ENCODE assay signal across 23 cellular contexts in genomic region chr1:236494586-236495207, GRCh38. TPM values are rescaled to one million over a fixed set of nuclear protein-coding genes. Genes with fewer than 3 reads are reported as not detected.
DNase-seq lines count a peak whose midpoint lies in the region; ATAC-seq, FAIRE-seq and TF ChIP-seq lines count a peak whose summit lies in the region.
"Had no signal": no experiment of that assay in that cellular context is flagged by ENCODE, and none has a peak within 500 bp of the region (broad histone marks: within the 10 kb centered on the region; RNA-seq: fewer than 3 reads in every experiment).

No MANE protein-coding gene starts in this region.

- H3F3A ChIP-seq in GM23338 (replicated peaks; ENCODE audit: low read depth) = no peaks in the 10 kb centered on the region

- 75% methylated on average over 9 of the region's 9 CpGs; no CpG with 5 or more reads in 1 of the 2 experiments for WGBS in H1 (ENCODE audit: extremely low coverage in 1 of 2, insufficient coverage in 1 of 2, insufficient read length in 1 of 2, insufficient replicate concordance in 2 of 2, low coverage in 1 of 2, low lambda C conversion rate in 2 of 2, missing lambda C conversion rate in 1 of 2), 2 experiments

- ATAC-seq in GM23338 = no peak
- ATAC-seq in GM18867 (IDR thresholded peaks at IDR 0.05; ENCODE audit: unreplicated experiment) = no peak
- ATAC-seq in HG02870 (IDR thresholded peaks at IDR 0.05; ENCODE audit: unreplicated experiment) = no peak
- ATAC-seq: stimulated activated naive B cell treated with anti-CD40 and anti-IgM and Interleukin-4, amounts not matched to agents 10 μg/mL and 1 μg/mL and 100 μg/mL, for 72 hours had no signal

- H3K23me2 ChIP-seq in H1 (ENCODE audit: low read depth, low read length) = no peaks in the 10 kb centered on the region; the same call in none of the 2 replicates

- no peaks in the 10 kb centered on the region for H3K36me3 Mint-ChIP-seq in GM23338 (ENCODE audit: low read depth)
- H3K36me3 Mint-ChIP-seq: stimulated activated naive B cell treated with anti-CD40 and anti-IgM and Interleukin-4, amounts not matched to agents 10 μg/mL and 1 μg/mL and 100 μg/mL, for 72 hours had no signal

- no peak overlapping the region for H4K91ac ChIP-seq in H1 (replicated peaks; ENCODE audit: insufficient read length, low read length)

- H3K9ac ChIP-seq in H1 (replicated peaks in 1 of 4; ENCODE audit: extremely low read depth in 1 of 4, low read depth in 3 of 4, low read length in 3 of 4) (no peak overlapping the region), kidney (ENCODE audit: low read length in 2 of 2) (no peak overlapping the region)

- no peaks in the 10 kb centered on the region for H3K79me2 ChIP-seq in GM23338 (replicated peaks; ENCODE audit: insufficient read depth)
- no peaks in the 10 kb centered on the region for H3K79me2 ChIP-seq in H1 (ENCODE audit: control insufficient read depth in 1 of 2, insufficient read depth in 2 of 2, low read length in 2 of 2)

- H3K27me3 ChIP-seq in GM23338 (ENCODE audit: insufficient read depth) = no peaks in the 10 kb centered on the region
- no peaks in the 10 kb centered on the region for H3K27me3 ChIP-seq in H1 (replicated peaks in 1 of 4; ENCODE audit: control insufficient read depth in 3 of 4, extremely low read depth in 1 of 4, insufficient read depth in 3 of 4, low read length in 3 of 4)
- H3K27me3 ChIP-seq: ascending aorta, sigmoid colon, thyroid gland had no signal

- H2AFZ ChIP-seq in GM23338 = peak overlapping the region; percentile 74; the same call in 1 of the 2 replicates
- no peak overlapping the region for H2AFZ ChIP-seq in H1 (ENCODE audit: low read length)

- H3K36me3 ChIP-seq in GM23338 (ENCODE audit: insufficient read depth) (no peaks in the 10 kb centered on the region), H1 (ENCODE audit: control insufficient read depth in 2 of 4, insufficient read depth in 4 of 4, low read length in 3 of 4) (no peaks in the 10 kb centered on the region; a peak in 1 of 8 replicates), kidney (ENCODE audit: control insufficient read depth in 1 of 2, insufficient read depth in 2 of 2, low read length in 2 of 2) (no peaks in the 10 kb centered on the region)
- H3K36me3 ChIP-seq: ascending aorta, HAP-1, sigmoid colon, thyroid gland had no signal

- intact Hi-C loops in kidney (cut with DNase I) = loop anchor here (5.0 kb wide), 1 partner anchor 387 kb away; no protein-coding TSS in a partner anchor

- POLR2A ChIA-PET in H1 (lab: Charles Lee; ENCODE audit: partially characterized antibody) = interaction anchor here (0.6 kb wide), 1 partner anchor 206 kb away, joined by 3 read pairs; no protein-coding TSS in a partner anchor

- TF ChIP-seq CTCF in GM23338 (conservative IDR thresholded peaks at IDR 0.05; ENCODE audit: low read depth in 2 of 2) (no peak), H1 (IDR thresholded peaks at IDR 0.05; ENCODE audit: control extremely low read depth in 1 of 3, insufficient read depth in 1 of 3, low read depth in 1 of 3, low read length in 3 of 3) (no peak), kidney (IDR thresholded peaks at IDR 0.05; ENCODE audit: borderline replicate concordance, extremely low read depth, insufficient read depth) (no peak)

- H3K27ac Mint-ChIP-seq in GM23338 = no peak overlapping the region
- H3K27ac Mint-ChIP-seq: CD4-positive, alpha-beta T cell; stimulated activated naive B cell treated with anti-CD40 and anti-IgM and Interleukin-4, amounts not matched to agents 10 μg/mL and 1 μg/mL and 100 μg/mL, for 72 hours; T-helper 1 cell treated with Interleukin-12 subunit alpha and Interleukin-12 subunit beta and Interleukin-4 antibody, amounts not matched to agents 30 μg/mL and 1 μg/mL, for 36 hours had no signal

- H3K23ac ChIP-seq in H1 (ENCODE audit: insufficient read length) = no peak overlapping the region

- H3K27ac ChIP-seq in GM23338 (ENCODE audit: low read depth) (no peak overlapping the region), H1 (ENCODE audit: low read depth, low read length) (no peak overlapping the region), kidney (ENCODE audit: low read depth in 2 of 2, low read length in 2 of 2) (no peak overlapping the region)
- H3K27ac ChIP-seq: ascending aorta, sigmoid colon, thyroid gland, VCaP had no signal

- H2BK5ac ChIP-seq in H1 (ENCODE audit: low read depth, low read length) = no peak overlapping the region

- FAIRE-seq in H1 (lab: Jason Lieb, UNC) = no peak
- FAIRE-seq in kidney (lab: Jason Lieb, UNC) = no peak
- FAIRE-seq: colon, GM12878 had no signal

- H4K20me1 ChIP-seq in GM23338 (replicated peaks; ENCODE audit: insufficient read depth) (no peaks in the 10 kb centered on the region), H1 (replicated peaks in 1 of 2; ENCODE audit: control insufficient read depth in 1 of 2, insufficient read depth in 2 of 2, low read length in 2 of 2) (no peaks in the 10 kb centered on the region)

- H3K9me3 ChIP-seq in H1 (ENCODE audit: insufficient read depth in 2 of 2, low read depth in 1 of 2, low read length in 1 of 2) (no peaks in the 10 kb centered on the region), kidney (ENCODE audit: control insufficient read depth in 1 of 2, low read length in 2 of 2) (no peaks in the 10 kb centered on the region)
- H3K9me3 ChIP-seq: ascending aorta, HAP-1, sigmoid colon, thyroid gland had no signal

- no peak for TF ChIP-seq RAD21 in H1 (IDR thresholded peaks at IDR 0.05 in 1 of 2, conservative IDR thresholded peaks at IDR 0.05 in 1 of 2; ENCODE audit: low read depth in 2 of 2, low read length in 2 of 2)

- CTCF ChIA-PET in H1 (lab: Charles Lee; ENCODE audit: partially characterized antibody) = interaction anchor here (0.7 to 1.0 kb wide), 2 partner anchors 8 to 15 kb away, joined by 3 read pairs; no protein-coding TSS in a partner anchor

- DNase-seq in GM23338 (ENCODE audit: low spot score) (no peak), NCI-H69 (lab: John Stamatoyannopoulos, UW) (peak; percentile 28), H1 (ENCODE audit: low read depth in 1 of 2, low spot score in 2 of 2) (no peak), left kidney (ENCODE audit: low read depth, low spot score) (peak; percentile 76), mucosa of gallbladder (ENCODE audit: low spot score) (no peak), kidney (no peak)
- DNase-seq: activated CD4-positive, alpha-beta T cell treated with anti-CD3 and anti-CD28 coated beads, Interleukin-2, amount 50 U/mL, for 4 hours; activated naive CD4-positive, alpha-beta T cell treated with Interleukin-2 at 50 U/mL for 16 hours; foreskin melanocyte; nucleus accumbens; SIG-M5; sigmoid colon; stimulated activated naive B cell treated with anti-CD40 and anti-IgM and Interleukin-4, amounts not matched to agents 10 μg/mL and 1 μg/mL and 100 μg/mL, for 72 hours had no signal

- no peak overlapping the region for H3K4ac ChIP-seq in H1 (replicated peaks; ENCODE audit: insufficient read length, low read depth, low read length)

- H2BK15ac ChIP-seq in H1 (ENCODE audit: low read length) = no peak overlapping the region

- no peak overlapping the region for H2AK5ac ChIP-seq in H1 (ENCODE audit: low read depth, low read length)

- no peak overlapping the region for H3K56ac ChIP-seq in H1 (replicated peaks; ENCODE audit: insufficient read length, low read depth, low read length)

- TF ChIP-seq EP300 in H1 (IDR thresholded peaks at IDR 0.05; ENCODE audit: borderline replicate concordance in 1 of 2, low read depth in 2 of 2, low read length in 2 of 2) = no peak

- no peak overlapping the region for H2BK12ac ChIP-seq in H1 (ENCODE audit: low read depth, low read length)

- H4K5ac ChIP-seq in H1 (ENCODE audit: insufficient read length, low read depth, low read length) = no peak overlapping the region

- peaks cover 3% of the 10 kb centered on the region; the same call in 1 of the 3 replicates for H3K9me3 Mint-ChIP-seq in GM23338
- H3K9me3 Mint-ChIP-seq: CD4-positive, alpha-beta T cell; stimulated activated naive B cell treated with anti-CD40 and anti-IgM and Interleukin-4, amounts not matched to agents 10 μg/mL and 1 μg/mL and 100 μg/mL, for 72 hours; T-helper 1 cell treated with Interleukin-12 subunit alpha and Interleukin-12 subunit beta and Interleukin-4 antibody, amounts not matched to agents 30 μg/mL and 1 μg/mL, for 36 hours had no signal

- peaks cover 9% of the 10 kb centered on the region for H3K4me1 ChIP-seq in GM23338 (ENCODE audit: insufficient read depth)
- H3K4me1 ChIP-seq in H1 (replicated peaks in 1 of 4; ENCODE audit: control insufficient read depth in 3 of 4, insufficient read depth in 4 of 4, low read length in 3 of 4) = peaks cover 0 to 8% (median 2%) of the 10 kb centered on the region in 4 experiments; a peak in 3 of 7 replicates
- no peaks in the 10 kb centered on the region for H3K4me1 ChIP-seq in kidney (ENCODE audit: control insufficient read depth in 1 of 2, insufficient read depth in 1 of 2, low read depth in 1 of 2, low read length in 2 of 2)
- H3K4me1 ChIP-seq: ascending aorta, HAP-1 had no signal

- H3K79me1 ChIP-seq in H1 (ENCODE audit: low read depth, low read length) = no peaks in the 10 kb centered on the region

- 0 out of 2 replicates have a peak overlapping the region, but pooled peaks have one; percentile 38 for H3K4me2 ChIP-seq in GM23338
- H3K4me2 ChIP-seq in H1 (ENCODE audit: insufficient read depth in 1 of 2, low read depth in 2 of 2, low read length in 2 of 2) = no peak overlapping the region

- H3K4me3 Mint-ChIP-seq in GM23338 = no peak overlapping the region
- H3K4me3 Mint-ChIP-seq: CD4-positive, alpha-beta T cell; stimulated activated naive B cell treated with anti-CD40 and anti-IgM and Interleukin-4, amounts not matched to agents 10 μg/mL and 1 μg/mL and 100 μg/mL, for 72 hours; T-helper 1 cell treated with Interleukin-12 subunit alpha and Interleukin-12 subunit beta and Interleukin-4 antibody, amounts not matched to agents 30 μg/mL and 1 μg/mL, for 36 hours had no signal

- no peak overlapping the region for H2BK20ac ChIP-seq in H1 (ENCODE audit: low read length)

- peaks cover 4% of the 10 kb centered on the region for H3K27me3 Mint-ChIP-seq in GM23338 (ENCODE audit: insufficient read depth, low read depth, poor library complexity)

- no peaks in the 10 kb centered on the region for H3K9me2 ChIP-seq in GM23338 (ENCODE audit: insufficient read depth)

- H3K4me3 ChIP-seq in GM23338 = no peak overlapping the region
- no peak overlapping the region for H3K4me3 ChIP-seq in H1 (ENCODE audit: extremely low read depth in 1 of 4, insufficient read depth in 2 of 4, low read depth in 3 of 4, low read length in 4 of 4)
- H3K4me3 ChIP-seq in kidney (ENCODE audit: low read length in 2 of 2) = no peak overlapping the region
- H3K4me3 ChIP-seq: ascending aorta, GM12878, HAP-1, sigmoid colon, thyroid gland had no signal

- H3K14ac ChIP-seq in H1 (ENCODE audit: insufficient read length) = no peak overlapping the region

- H3K18ac ChIP-seq in H1 (ENCODE audit: extremely low read depth, low read length) = no peak overlapping the region

- H3K4me1 Mint-ChIP-seq in GM23338 = peaks cover 14% of the 10 kb centered on the region

- H2BK120ac ChIP-seq in H1 (replicated peaks; ENCODE audit: low read depth, low read length) = no peak overlapping the region

- TF ChIP-seq POLR2A in H1 (IDR thresholded peaks at IDR 0.05; ENCODE audit: control extremely low read depth in 1 of 2, low read depth in 2 of 2, low read length in 2 of 2) = no peak

- no peak overlapping the region for H4K8ac ChIP-seq in H1 (ENCODE audit: extremely low read depth, insufficient read depth, low read length)

RNA-seq across cellular contexts. Expression of gene LGALS8, which starts 29.1 kb away (rescaled TPM):
- total RNA-seq in GM23338 (2014; rRNA removed; shearing (Covaris generic)) = 11.5 and 20.2 TPM in 2 replicates
- polyA plus RNA-seq in GM23338 (2016; fragmentation: Nextera tagmentation; extraction: Ambion mirVana) (10.1 and 10.5 TPM in 2 replicates), H1 (2011; rRNA removed) (5.5 and 7.2 TPM in 2 replicates), kidney (ENCODE audit: insufficient read depth, low read depth, low replicate concordance) (17.6 TPM)
- total RNA-seq in H1 (2021; fragmentation: NEBNext Ultra II Directional; extraction: Animal tissue kit (Norgen Biotek cat#: 25700)) = 11.6 and 15.3 TPM in 2 replicates
- 7.7 TPM for polyA plus RNA-seq in H1 (2011; cell fraction: cytosol; rRNA removed)
- polyA plus RNA-seq in H1 (2011; cell fraction: nucleus; rRNA removed) = 11.1 TPM
- 7.9 to 15.3 TPM (median 11.2 TPM) in 4 replicates for polyA plus RNA-seq in H1 (2012, experiment 1 of 2)
- 0.43 TPM for polyA plus RNA-seq in H1 (2012, experiment 2 of 2)
- polyA plus RNA-seq in H1 (2013, experiment 1 of 2) = 10.1 TPM
- polyA plus RNA-seq in H1 (2013, experiment 2 of 2) = 9.4 TPM
- 8.0 and 12.0 TPM in 2 replicates for polyA minus RNA-seq in H1 (2011; rRNA and poly(A)+ RNA removed)
- 8.8 TPM for polyA minus RNA-seq in H1 (2011; cell fraction: cytosol; rRNA and poly(A)+ RNA removed)
- polyA minus RNA-seq in H1 (2011; cell fraction: nucleus; rRNA and poly(A)+ RNA removed) = 26.1 TPM
- total RNA-seq in mucosa of gallbladder (62.2 TPM), kidney (53.3 TPM)

Comparison
In these comparisons a context has a peak if more than half of its experiments do, and no peak if none do; other contexts are left out.
1. DNase-seq: peak in NCI-H69 (single experiment) and left kidney (single experiment); none in GM23338 (single experiment), H1 (0 of 2), mucosa of gallbladder (single experiment) and kidney (single experiment).